ENCODE assay signal across 9 cellular contexts in genomic region chr1:163561570-163562295, GRCh38.
DNase-seq lines count a peak whose midpoint lies in the region; ATAC-seq and TF ChIP-seq lines count a peak whose summit lies in the region.
"Had no signal": no experiment of that assay in that cellular context is flagged by ENCODE, and none has a peak within 500 bp of the region (broad histone marks: within the 10 kb centered on the region; RNA-seq: fewer than 3 reads in every experiment).

No MANE protein-coding gene starts in this region.

- CTCF ChIA-PET in BJ (lab: Yijun Ruan, JAX), result interaction anchor here (0.6 to 1.8 kb wide), 10 partner anchors 18 to 526 kb away, joined by 3 to 5 read pairs (median 3); no protein-coding TSS in a partner anchor

- TF ChIP-seq EP300 in ovary (IDR thresholded peaks at IDR 0.05), result no peak

- H3K4me3 ChIP-seq in BJ (ENCODE audit: low read depth, low read length) (no peak overlapping the region), NB4 (ENCODE audit: low read depth, low read length) (no peak overlapping the region), adipocyte (ENCODE audit: low read length) (no peak overlapping the region), liver (ENCODE audit: low read depth in 1 of 3, low read length in 3 of 3) (no peak overlapping the region), ovary (no peak overlapping the region)

- H3K4me1 ChIP-seq in adipocyte (ENCODE audit: control insufficient read depth, insufficient read depth, low read length), result peaks cover 6% of the 10 kb centered on the region
- no peaks in the 10 kb centered on the region for H3K4me1 ChIP-seq in liver (ENCODE audit: control insufficient read depth in 4 of 4, insufficient read depth in 4 of 4, low read length in 3 of 4)
- no peaks in the 10 kb centered on the region for H3K4me1 ChIP-seq in ovary (ENCODE audit: insufficient read depth)

- no peaks in the 10 kb centered on the region for H3K27me3 ChIP-seq in BJ (ENCODE audit: control insufficient read depth, insufficient read depth, low read length)
- no peaks in the 10 kb centered on the region for H3K27me3 ChIP-seq in adipocyte (replicated peaks; ENCODE audit: control insufficient read depth, insufficient read depth, low read length)
- peaks cover 0 to 3% (median 0%) of the 10 kb centered on the region in 4 donors for H3K27me3 ChIP-seq in liver (ENCODE audit: control insufficient read depth in 4 of 4, insufficient read depth in 4 of 4, low read length in 3 of 4)
- no peaks in the 10 kb centered on the region for H3K27me3 ChIP-seq in ovary

- WGBS in liver, result 39% methylated on average over 3 of the region's 3 CpGs
- WGBS in ovary, 3 donors, result 42 to 47% (median 44%) methylated on average over 3 of the region's 3 CpGs

- H3K27ac ChIP-seq in liver (ENCODE audit: low read depth in 1 of 2, low read length in 2 of 2) (no peak overlapping the region), ovary (no peak overlapping the region)

- H3K36me3 ChIP-seq in BJ (ENCODE audit: control insufficient read depth, insufficient read depth, low read length) (no peaks in the 10 kb centered on the region), adipocyte (ENCODE audit: control insufficient read depth, insufficient read depth, low read length, severe bottlenecking) (no peaks in the 10 kb centered on the region), liver (ENCODE audit: control insufficient read depth in 4 of 4, insufficient read depth in 3 of 4, low read depth in 1 of 4, low read length in 3 of 4) (no peaks in the 10 kb centered on the region), ovary (no peaks in the 10 kb centered on the region)

- TF ChIP-seq CTCF in BJ (IDR thresholded peaks at IDR 0.05; ENCODE audit: insufficient read depth, low read depth, low read length) (peak; percentile 60), NB4 (IDR thresholded peaks at IDR 0.05; ENCODE audit: low read depth, low read length) (no peak), liver (IDR thresholded peaks at IDR 0.05; ENCODE audit: low read depth, low read length, missing input control) (peak; percentile 36), ovary (IDR thresholded peaks at IDR 0.05) (peak in 1 of 3 donors; percentile 28)

- no peak for DNase-seq in BJ (ENCODE audit: low read depth)
- peak; percentile 11 for DNase-seq in NB4 (ENCODE audit: low read depth)
- DNase-seq in adipocyte (ENCODE audit: low read depth), result peak; percentile 67
- no peak for DNase-seq in ovary
- DNase-seq in anterior cingulate cortex (lab: John Stamatoyannopoulos, UW), result no peak
- DNase-seq in activated CD4-positive, alpha-beta T cell treated with anti-CD3 and anti-CD28 coated beads for 48 hours, result no peak

- POLR2A ChIA-PET in BJ (lab: Charles Lee), result no interaction called here

- TF ChIP-seq POLR2A in NB4 (IDR thresholded peaks at IDR 0.05; ENCODE audit: extremely low read depth, insufficient read length), result no peak
- no peak for TF ChIP-seq POLR2A in ovary (IDR thresholded peaks at IDR 0.05)

- no peak for ATAC-seq in HG02885 (IDR thresholded peaks at IDR 0.05; ENCODE audit: poor library complexity, unreplicated experiment)
- ATAC-seq: stimulated activated memory B cell treated with anti-CD40 and anti-IgM and Interleukin-4, amounts not matched to agents 10 μg/mL and 1 μg/mL and 100 μg/mL, for 72 hours had no signal

- intact Hi-C loops in ovary (cut with DNase I), result no loop called here

- peak; percentile 74 to 86 for TF ChIP-seq RAD21 in liver (IDR thresholded peaks at IDR 0.05)

- H3K9me3 ChIP-seq in adipocyte (ENCODE audit: control insufficient read depth, low read length) (no peaks in the 10 kb centered on the region), liver (ENCODE audit: control insufficient read depth in 4 of 4, low read length in 3 of 4) (no peaks in the 10 kb centered on the region), ovary (no peaks in the 10 kb centered on the region)

- H3K9ac ChIP-seq in adipocyte (ENCODE audit: low read length) (no peak overlapping the region), liver (ENCODE audit: low read depth in 1 of 2, low read length in 2 of 2) (no peak overlapping the region)

TF ChIP-seq in liver, 16 proteins besides CTCF, POLR2A, EP300 and RAD21:
- no peak for TF ChIP-seq FOXA2 (IDR thresholded peaks at IDR 0.05)
- TF ChIP-seq NR2F2 (IDR thresholded peaks at IDR 0.05), result no peak
- no peak for TF ChIP-seq JUND (IDR thresholded peaks at IDR 0.05)
- no peak for TF ChIP-seq ZBTB33 (IDR thresholded peaks at IDR 0.05)
TF ChIP-seq in liver: peak in this region for 0.

Comparison
In these comparisons a context has a peak if more than half of its experiments do, and no peak if none do; other contexts are left out.
1. DNase-seq: peak in NB4 (single experiment) and adipocyte (single experiment); none in BJ (single experiment), ovary (0 of 5), anterior cingulate cortex (0 of 58) and activated CD4-positive, alpha-beta T cell treated with anti-CD3 and anti-CD28 coated beads for 48 hours (single experiment).